Comparison of ENCODE assay signal across 24 cellular contexts in the genomic region with DNA sequence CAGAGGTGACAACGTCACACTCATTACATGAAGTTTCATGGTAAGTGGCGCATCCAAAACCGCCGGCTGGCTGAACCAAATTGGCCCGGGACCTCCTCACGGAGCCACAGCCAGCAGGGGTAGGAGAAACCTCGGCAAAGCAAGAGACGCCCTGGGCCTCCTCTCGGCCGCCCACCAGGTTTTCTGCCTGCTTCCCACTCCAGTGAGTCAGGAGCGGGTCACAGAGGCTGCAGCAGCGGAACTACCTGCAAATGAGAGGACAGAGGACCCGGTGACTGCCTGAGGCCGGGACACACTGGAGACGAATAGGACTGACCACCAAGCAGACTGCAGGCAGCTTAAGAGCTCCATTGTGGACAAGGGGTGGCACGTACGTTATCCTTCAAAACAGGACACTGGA.
"Had no signal": no experiment of that assay in that cellular context is flagged by ENCODE, and none has a peak within 500 bp of the region (broad histone marks: within the 10 kb centered on the region; RNA-seq: fewer than 3 reads in every experiment).

No MANE protein-coding gene starts in this region.

- H3K4me3 Mint-ChIP-seq: IgD-negative memory B cell had no signal

- ATAC-seq: HepG2, K562 had no signal

- H3K9ac ChIP-seq: KMS-11 had no signal

- H3K27me3 ChIP-seq: Peyer's patch had no signal

- H3K36me3 ChIP-seq: Peyer's patch, SJSA1 had no signal

- H3K27ac ChIP-seq: KMS-11, PC-9, Peyer's patch, SJSA1, SK-N-MC had no signal

- H3K9me3 ChIP-seq: SJSA1 had no signal

- H2AFZ ChIP-seq: PC-9 had no signal

- DNase-seq: Kasumi-1, MM.1S, NCI-H1092 treated with DMSO at 0.1 percent for 48 hours, NCI-H1436, NCI-H187, NCI-H2029, NCI-H2081 treated with DMSO at 0.1 percent for 48 hours, NCI-H2171, NCI-H226, NCI-H446, NCI-H510A, NCI-H524 treated with DMSO at 0.1 percent for 48 hours, NCI-H774, OCI-M1, PC-9, Peyer's patch, Right ventricle myocardium superior, SIG-M5 had no signal

- H3K27ac Mint-ChIP-seq: IgD-negative memory B cell had no signal

- H3K4me2 ChIP-seq: KMS-11 had no signal

- H3K4me1 ChIP-seq: Peyer's patch, SJSA1 had no signal

- H3K4me3 ChIP-seq: K562, PC-9, Peyer's patch, SJSA1, SK-N-MC had no signal

- H3K4me1 Mint-ChIP-seq: IgD-negative memory B cell had no signal
